ENCODE assay signal across 33 cellular contexts in genomic region chr18:78153362-78153761, GRCh38.
DNase-seq lines count a peak whose midpoint lies in the region; ATAC-seq and TF ChIP-seq lines count a peak whose summit lies in the region.
"Had no signal": no experiment of that assay in that cellular context is flagged by ENCODE, and none has a peak within 500 bp of the region (broad histone marks: within the 10 kb centered on the region; RNA-seq: fewer than 3 reads in every experiment).

No MANE protein-coding gene starts in this region.

- H3K79me1 ChIP-seq in neuronal stem cell (ENCODE audit: low read depth, low read length) = no peaks in the 10 kb centered on the region

- peak overlapping the region; percentile 71 for H2BK5ac ChIP-seq in neuronal stem cell (ENCODE audit: low read length)

- peaks cover 0 to 1% of the 10 kb centered on the region in 2 donors for H3K4me1 ChIP-seq in neuronal stem cell (ENCODE audit: control insufficient read depth in 2 of 2, insufficient read depth in 1 of 2, low read depth in 1 of 2, low read length in 2 of 2)
- H3K4me1 ChIP-seq: A549; BE2C; BLaER1; BLaER1 treated with 17β-estradiol and CSF1 and Interleukin-3, amounts not matched to agents 10 nM and 100 nM; Caco-2 had no signal

- H3K27ac Mint-ChIP-seq in chondrocyte (ENCODE audit: unreplicated experiment) = no peak overlapping the region
- peak overlapping the region; percentile 37 for H3K27ac Mint-ChIP-seq in neural crest cell (ENCODE audit: unreplicated experiment)
- H3K27ac Mint-ChIP-seq: B cell; CD14-positive monocyte; CD4-positive, alpha-beta memory T cell; CD4-positive, alpha-beta T cell; CD4-positive, CD25-positive, alpha-beta regulatory T cell; CD8-positive, alpha-beta memory T cell; CD8-positive, alpha-beta T cell had no signal

- H4K91ac ChIP-seq in neuronal stem cell (ENCODE audit: low read depth, low read length, poor library complexity) = no peak overlapping the region

- no peak overlapping the region for H2AK5ac ChIP-seq in neuronal stem cell (ENCODE audit: low read depth, low read length)

- H3K4me3 ChIP-seq in neuronal stem cell (ENCODE audit: low read length in 2 of 2) = no peak overlapping the region
- H3K4me3 ChIP-seq: A549; BLaER1; BLaER1 treated with 17β-estradiol and CSF1 and Interleukin-3, amounts not matched to agents 10 nM and 100 nM had no signal

- no peaks in the 10 kb centered on the region for H3K36me3 Mint-ChIP-seq in chondrocyte (ENCODE audit: low read depth)
- no peaks in the 10 kb centered on the region for H3K36me3 Mint-ChIP-seq in neural crest cell (ENCODE audit: low read depth)
- H3K36me3 Mint-ChIP-seq: CD14-positive monocyte; CD4-positive, alpha-beta memory T cell; CD4-positive, CD25-positive, alpha-beta regulatory T cell; CD8-positive, alpha-beta memory T cell; CD8-positive, alpha-beta T cell had no signal

- DNase-seq in chondrocyte (ENCODE audit: low spot score) (peak; percentile 65), neural crest cell (ENCODE audit: low read depth, low spot score) (no peak), neuronal stem cell (ENCODE audit: low spot score) (no peak), kidney tubule cell (ENCODE audit: low spot score) (no peak), left colon (no peak)
- DNase-seq: 8988T; ACHN; AML-193; BE2C; C1 segment of cervical spinal cord; Caco-2; Calu3; CD4-positive, alpha-beta memory T cell; CD4-positive, alpha-beta T cell; CD4-positive, CD25-positive, alpha-beta regulatory T cell; CD8-positive, alpha-beta memory T cell; CD8-positive, alpha-beta T cell; COR-L47; DMS 273 treated with DMSO at 0.1 percent for 48 hours; DMS153; DMS53; DMS79; DMS79 treated with DMSO at 0.1 percent for 48 hours; DND-41; EL had no signal

- no peak overlapping the region for H3K4ac ChIP-seq in neuronal stem cell (ENCODE audit: low read length)

- ATAC-seq in left colon = no peak
- ATAC-seq in SK-N-SH treated with all-trans-retinoic acid at 6 μM for 48 hours = no peak
- ATAC-seq: A549; CD8-positive, alpha-beta T cell had no signal

- peak overlapping the region; percentile 42 for H3K18ac ChIP-seq in neuronal stem cell (ENCODE audit: low read length)

- no peak overlapping the region for H4K8ac ChIP-seq in neuronal stem cell (ENCODE audit: low read depth, low read length)

- H3K9me3 Mint-ChIP-seq in chondrocyte (ENCODE audit: low read depth) (peaks cover 22% of the 10 kb centered on the region), neural crest cell (peaks cover 5% of the 10 kb centered on the region)
- H3K9me3 Mint-ChIP-seq: CD4-positive, alpha-beta T cell; CD8-positive, alpha-beta T cell had no signal

- no CpG with 5 or more reads among the region's 16 CpGs for WGBS in neuronal stem cell (ENCODE audit: extremely low coverage in 2 of 2, insufficient read length in 2 of 2, insufficient replicate concordance in 1 of 2), 2 donors

- intact Hi-C loops in left colon (cut with DNase I, micrococcal nuclease) = no loop called here

- H3K14ac ChIP-seq in neuronal stem cell (ENCODE audit: low read length) = no peak overlapping the region

- H3K27ac ChIP-seq in neuronal stem cell (replicated peaks; ENCODE audit: low read length) = no peak overlapping the region
- H3K27ac ChIP-seq: 22Rv1; A549; BLaER1; BLaER1 treated with 17β-estradiol and CSF1 and Interleukin-3, amounts not matched to agents 10 nM and 100 nM; C4-2B had no signal

- H2BK15ac ChIP-seq in neuronal stem cell (ENCODE audit: low read length) = no peak overlapping the region

- H2AFZ ChIP-seq in neuronal stem cell (ENCODE audit: low read length) = no peak overlapping the region

- H3K9ac ChIP-seq in neuronal stem cell (ENCODE audit: low read depth, low read length, poor library complexity) = no peak overlapping the region
- H3K9ac ChIP-seq: BLaER1; BLaER1 treated with 17β-estradiol and CSF1 and Interleukin-3, amounts not matched to agents 10 nM and 100 nM had no signal

- H3K23ac ChIP-seq in neuronal stem cell (ENCODE audit: low read depth, low read length, poor library complexity) = no peak overlapping the region

- TF ChIP-seq CTCF in chondrocyte (IDR thresholded peaks at IDR 0.05) (no peak), neural crest cell (conservative IDR thresholded peaks at IDR 0.05) (no peak)

- H3K4me1 Mint-ChIP-seq in chondrocyte (ENCODE audit: low read depth) = no peaks in the 10 kb centered on the region
- H3K4me1 Mint-ChIP-seq in neural crest cell = peaks cover 9% of the 10 kb centered on the region
- H3K4me1 Mint-ChIP-seq: B cell; CD14-positive monocyte; CD4-positive, alpha-beta memory T cell; CD4-positive, CD25-positive, alpha-beta regulatory T cell; CD8-positive, alpha-beta memory T cell had no signal

- H2BK120ac ChIP-seq in neuronal stem cell (ENCODE audit: low read depth, low read length) = no peak overlapping the region

- H3K4me3 Mint-ChIP-seq in chondrocyte (ENCODE audit: unreplicated experiment) (no peak overlapping the region), neural crest cell (no peak overlapping the region)
- H3K4me3 Mint-ChIP-seq: B cell; CD14-positive monocyte; CD4-positive, alpha-beta memory T cell; CD4-positive, alpha-beta T cell; CD4-positive, CD25-positive, alpha-beta regulatory T cell; CD8-positive, alpha-beta memory T cell; CD8-positive, alpha-beta T cell had no signal

- H3K9me3 ChIP-seq in neuronal stem cell (replicated peaks in 1 of 2; ENCODE audit: control insufficient read depth in 2 of 2, insufficient read depth in 1 of 2, low read depth in 1 of 2, low read length in 2 of 2) = peaks cover 0 to 7% of the 10 kb centered on the region in 2 donors
- H3K9me3 ChIP-seq: A549, BE2C, Caco-2 had no signal

- peaks cover 0 to 3% of the 10 kb centered on the region in 2 donors for H3K36me3 ChIP-seq in neuronal stem cell (replicated peaks in 1 of 2; ENCODE audit: control insufficient read depth in 2 of 2, insufficient read depth in 2 of 2, low read length in 2 of 2)
- H3K36me3 ChIP-seq: BE2C; BLaER1; BLaER1 treated with 17β-estradiol and CSF1 and Interleukin-3, amounts not matched to agents 10 nM and 100 nM had no signal

- H3K4me2 ChIP-seq in neuronal stem cell (ENCODE audit: insufficient read depth, low read length, poor library complexity, severe bottlenecking) = no peak overlapping the region
- H3K4me2 ChIP-seq: A549; BLaER1; BLaER1 treated with 17β-estradiol and CSF1 and Interleukin-3, amounts not matched to agents 10 nM and 100 nM had no signal

- H3K27me3 Mint-ChIP-seq in chondrocyte (ENCODE audit: low read depth) (no peaks in the 10 kb centered on the region), neural crest cell (ENCODE audit: low read depth) (no peaks in the 10 kb centered on the region)
- H3K27me3 Mint-ChIP-seq: B cell; CD4-positive, alpha-beta memory T cell; CD4-positive, alpha-beta T cell; CD4-positive, CD25-positive, alpha-beta regulatory T cell; CD8-positive, alpha-beta memory T cell had no signal

- H2BK12ac ChIP-seq in neuronal stem cell (ENCODE audit: low read length) = no peak overlapping the region

- H3K27me3 ChIP-seq in neuronal stem cell (ENCODE audit: control insufficient read depth in 3 of 3, insufficient read depth in 3 of 3, low read depth in 1 of 3, low read length in 3 of 3) = no peaks in the 10 kb centered on the region
- H3K27me3 ChIP-seq: BE2C, BLaER1 had no signal

TF ChIP-seq in SK-N-SH treated with all-trans-retinoic acid at 6 μM for 48 hours, 23 proteins besides CTCF, POLR2A, EP300 and RAD21 (continues in another document):
- TF ChIP-seq POU6F1 (CRISPR knock-in tag; IDR thresholded peaks at IDR 0.05; ENCODE audit: borderline replicate concordance, low read depth) = no peak
- no peak for TF ChIP-seq SNAI2 (CRISPR knock-in tag; IDR thresholded peaks at IDR 0.05)
- TF ChIP-seq ESRRG (CRISPR knock-in tag; IDR thresholded peaks at IDR 0.05) = no peak
- TF ChIP-seq CSRNP3 (CRISPR knock-in tag; IDR thresholded peaks at IDR 0.05) = no peak
- TF ChIP-seq TOX (CRISPR knock-in tag; IDR thresholded peaks at IDR 0.05; ENCODE audit: borderline replicate concordance) = no peak
- no peak for TF ChIP-seq OSR1 (CRISPR knock-in tag; IDR thresholded peaks at IDR 0.05)
- TF ChIP-seq ZNF8 (CRISPR knock-in tag; IDR thresholded peaks at IDR 0.05) = no peak
- TF ChIP-seq ZFP3 (CRISPR knock-in tag; IDR thresholded peaks at IDR 0.05) = no peak
- no peak for TF ChIP-seq RARB (CRISPR knock-in tag; IDR thresholded peaks at IDR 0.05)
